In genomic region chr16:18842565-18842964, GRCh38 we compare ENCODE assay signal across 22 cellular contexts. TPM values are rescaled to one million over a fixed set of nuclear protein-coding genes. Genes with fewer than 3 reads are reported as not detected.
DNase-seq lines count a peak whose midpoint lies in the region; ATAC-seq and TF ChIP-seq lines count a peak whose summit lies in the region.
"Had no signal": no experiment of that assay in that cellular context is flagged by ENCODE, and none has a peak within 500 bp of the region (broad histone marks: within the 10 kb centered on the region; RNA-seq: fewer than 3 reads in every experiment).

No MANE protein-coding gene starts in this region.

- H3K27me3 ChIP-seq in liver (ENCODE audit: control insufficient read depth in 4 of 4, insufficient read depth in 4 of 4, low read length in 3 of 4) (no peaks in the 10 kb centered on the region), gastroesophageal sphincter (no peaks in the 10 kb centered on the region)
- H3K27me3 ChIP-seq: MG63, SJCRH30 had no signal

- no peaks in the 10 kb centered on the region for H3K9me3 ChIP-seq in liver (ENCODE audit: control insufficient read depth in 4 of 4, low read length in 3 of 4)
- no peaks in the 10 kb centered on the region for H3K9me3 ChIP-seq in gastroesophageal sphincter
- H3K9me3 ChIP-seq: MG63, SJCRH30 had no signal

- H3K4me3 ChIP-seq in liver (ENCODE audit: low read depth in 1 of 3, low read length in 3 of 3), result no peak overlapping the region
- H3K4me3 ChIP-seq in gastroesophageal sphincter, result no peak overlapping the region
- H3K4me3 ChIP-seq: MG63, SJCRH30 had no signal

- peaks cover 35% of the 10 kb centered on the region for H3K36me3 Mint-ChIP-seq in activated naive CD8-positive, alpha-beta T cell treated with anti-CD3 and anti-CD28 coated beads for 36 hours
- H3K36me3 Mint-ChIP-seq in activated naive CD8-positive, alpha-beta T cell treated with anti-CD3 and anti-CD28 coated beads, Interleukin-2, amount 50 U/mL, for 24 hours (ENCODE audit: low read depth), result peaks cover 74% of the 10 kb centered on the region
- H3K36me3 Mint-ChIP-seq in dendritic cell treated with granulocyte-macrophage colony-stimulating factor and Interleukin-4, amounts not matched to agents 40 ng/mL and 50 ng/mL, for 4 days (ENCODE audit: low read depth), result peaks cover 100% of the 10 kb centered on the region

- no peaks in the 10 kb centered on the region for H3K27me3 Mint-ChIP-seq in activated naive CD8-positive, alpha-beta T cell treated with anti-CD3 and anti-CD28 coated beads for 36 hours
- H3K27me3 Mint-ChIP-seq in activated naive CD8-positive, alpha-beta T cell treated with anti-CD3 and anti-CD28 coated beads, Interleukin-2, amount 50 U/mL, for 24 hours, result no peaks in the 10 kb centered on the region
- H3K27me3 Mint-ChIP-seq in dendritic cell treated with granulocyte-macrophage colony-stimulating factor and Interleukin-4, amounts not matched to agents 40 ng/mL and 50 ng/mL, for 4 days, result no peaks in the 10 kb centered on the region

- H3K4me3 Mint-ChIP-seq in activated naive CD8-positive, alpha-beta T cell treated with anti-CD3 and anti-CD28 coated beads for 36 hours, result no peak overlapping the region
- no peak overlapping the region for H3K4me3 Mint-ChIP-seq in activated naive CD8-positive, alpha-beta T cell treated with anti-CD3 and anti-CD28 coated beads, Interleukin-2, amount 50 U/mL, for 24 hours
- no peak overlapping the region for H3K4me3 Mint-ChIP-seq in dendritic cell treated with granulocyte-macrophage colony-stimulating factor and Interleukin-4, amounts not matched to agents 40 ng/mL and 50 ng/mL, for 4 days

- no peak for TF ChIP-seq RAD21 in liver (IDR thresholded peaks at IDR 0.05)

- peak overlapping the region; percentile 17 for H3K27ac Mint-ChIP-seq in activated naive CD8-positive, alpha-beta T cell treated with anti-CD3 and anti-CD28 coated beads for 36 hours
- H3K27ac Mint-ChIP-seq in activated naive CD8-positive, alpha-beta T cell treated with anti-CD3 and anti-CD28 coated beads, Interleukin-2, amount 50 U/mL, for 24 hours, result no peak overlapping the region
- peak overlapping the region; percentile 49 for H3K27ac Mint-ChIP-seq in dendritic cell treated with granulocyte-macrophage colony-stimulating factor and Interleukin-4, amounts not matched to agents 40 ng/mL and 50 ng/mL, for 4 days

- no peak overlapping the region for H3K9ac ChIP-seq in liver (ENCODE audit: low read depth in 1 of 2, low read length in 2 of 2)

- H3K4me1 ChIP-seq in liver (ENCODE audit: control insufficient read depth in 4 of 4, insufficient read depth in 4 of 4, low read length in 3 of 4) (peaks cover 2 to 15% (median 10%) of the 10 kb centered on the region in 4 donors), gastroesophageal sphincter (peaks cover 0 to 20% (median 0%) of the 10 kb centered on the region in 3 donors)
- H3K4me1 ChIP-seq: SJCRH30 had no signal

- H3K27ac ChIP-seq in liver (ENCODE audit: low read depth in 1 of 2, low read length in 2 of 2) (peak overlapping the region in 1 of 2 donors; percentile 19), gastroesophageal sphincter (no peak overlapping the region)
- H3K27ac ChIP-seq: SJCRH30 had no signal

- DNase-seq in activated naive CD8-positive, alpha-beta T cell treated with anti-CD3 and anti-CD28 coated beads for 36 hours, result no peak
- DNase-seq in activated naive CD8-positive, alpha-beta T cell treated with anti-CD3 and anti-CD28 coated beads, Interleukin-2, amount 50 U/mL, for 24 hours, result no peak
- no peak for DNase-seq in NCI-H2107 (lab: John Stamatoyannopoulos, UW)
- DNase-seq: GOT3; HCEC 1CT; IMR-90; KG1; MG63; NCI-H1105 treated with DMSO at 0.1 percent for 48 hours; NCI-H146; NCI-H2029; NCI-H446 treated with DMSO at 0.1 percent for 48 hours; NCI-H526; NCI-H82; NK-92 treated with Interleukin-12 subunit alpha and Interleukin-12 subunit beta, amount 100 ng/mL, for 24 hours; PC-3; SJCRH30 had no signal

- H3K4me1 Mint-ChIP-seq in activated naive CD8-positive, alpha-beta T cell treated with anti-CD3 and anti-CD28 coated beads for 36 hours, result peaks cover 6% of the 10 kb centered on the region
- peaks cover 8% of the 10 kb centered on the region for H3K4me1 Mint-ChIP-seq in activated naive CD8-positive, alpha-beta T cell treated with anti-CD3 and anti-CD28 coated beads, Interleukin-2, amount 50 U/mL, for 24 hours
- H3K4me1 Mint-ChIP-seq in dendritic cell treated with granulocyte-macrophage colony-stimulating factor and Interleukin-4, amounts not matched to agents 40 ng/mL and 50 ng/mL, for 4 days (ENCODE audit: low read depth), result no peaks in the 10 kb centered on the region

- WGBS in liver, result 57% methylated on average over 6 of the region's 6 CpGs
- 83 to 87% methylated on average over 4 of the region's 6 CpGs for WGBS in gastroesophageal sphincter (ENCODE audit: low coverage in 1 of 2), 2 donors

- TF ChIP-seq CTCF in liver (IDR thresholded peaks at IDR 0.05; ENCODE audit: low read depth, low read length, missing input control) (no peak), gastroesophageal sphincter (IDR thresholded peaks at IDR 0.05) (no peak)

- no peak for ATAC-seq in activated naive CD8-positive, alpha-beta T cell treated with anti-CD3 and anti-CD28 coated beads, Interleukin-2, amount 50 U/mL, for 24 hours
- ATAC-seq in gastroesophageal sphincter, result no peak
- ATAC-seq in HG02588 (IDR thresholded peaks at IDR 0.05; ENCODE audit: unreplicated experiment), result no peak
- ATAC-seq: PC-3, Right ventricle myocardium inferior had no signal

- H3K9me3 Mint-ChIP-seq in activated naive CD8-positive, alpha-beta T cell treated with anti-CD3 and anti-CD28 coated beads for 36 hours, result no peaks in the 10 kb centered on the region
- H3K9me3 Mint-ChIP-seq in activated naive CD8-positive, alpha-beta T cell treated with anti-CD3 and anti-CD28 coated beads, Interleukin-2, amount 50 U/mL, for 24 hours, result no peaks in the 10 kb centered on the region
- H3K9me3 Mint-ChIP-seq in dendritic cell treated with granulocyte-macrophage colony-stimulating factor and Interleukin-4, amounts not matched to agents 40 ng/mL and 50 ng/mL, for 4 days, result no peaks in the 10 kb centered on the region

- TF ChIP-seq POLR2A in gastroesophageal sphincter (IDR thresholded peaks at IDR 0.05), result no peak

- no peak for TF ChIP-seq EP300 in gastroesophageal sphincter (IDR thresholded peaks at IDR 0.05)

- intact Hi-C loops in dendritic cell treated with granulocyte-macrophage colony-stimulating factor and Interleukin-4, amounts not matched to agents 40 ng/mL and 50 ng/mL, for 4 days (cut with micrococcal nuclease), result no loop called here

- H3K36me3 ChIP-seq in liver (ENCODE audit: control insufficient read depth in 4 of 4, insufficient read depth in 3 of 4, low read depth in 1 of 4, low read length in 3 of 4) (peaks cover 12 to 59% (median 43%) of the 10 kb centered on the region in 4 donors), gastroesophageal sphincter (peaks cover 9 to 93% of the 10 kb centered on the region in 2 donors)

TF ChIP-seq in liver, 16 proteins besides CTCF, POLR2A, EP300 and RAD21:
- TF ChIP-seq YY1 (IDR thresholded peaks at IDR 0.05) (peak; percentile 11), HNF4A (conservative IDR thresholded peaks at IDR 0.05) (peak; percentile 68), FOXA2 (IDR thresholded peaks at IDR 0.05) (no peak), RXRA (IDR thresholded peaks at IDR 0.05) (peak; percentile 44 to 48), MAX (IDR thresholded peaks at IDR 0.05) (no peak)

RNA-seq across cellular contexts. Expression of gene ARL6IP1, which starts 41.2 kb away (rescaled TPM):
- 100 to 1,000 TPM; 102 to 105 TPM for total RNA-seq in activated naive CD8-positive, alpha-beta T cell treated with anti-CD3 and anti-CD28 coated beads for 36 hours
- total RNA-seq in liver (100 to 1,000 TPM; 222 to 260 TPM), gastroesophageal sphincter (100 to 1,000 TPM in 3 of 4 donors, 10 to 100 TPM in 1; 70.2 to 157 (median 112) TPM)
- polyA plus RNA-seq in liver, result 100 to 1,000 TPM in 1 of 2 donors, 10 to 100 TPM in 1; 99.0 to 146 TPM

RNA-seq across cellular contexts. Expression of gene RPS15A, which starts 52.4 kb away (rescaled TPM):
- total RNA-seq in activated naive CD8-positive, alpha-beta T cell treated with anti-CD3 and anti-CD28 coated beads for 36 hours, result 1,000 to 10,000 TPM; 1,879 to 1,890 TPM
- 1,000 to 10,000 TPM in 1 of 2 donors, 100 to 1,000 TPM in 1; 703 to 1,185 TPM for total RNA-seq in liver
- 1,000 to 10,000 TPM in 1 of 2 donors, 100 to 1,000 TPM in 1; 349 to 1,088 TPM for polyA plus RNA-seq in liver
- 1,000 to 10,000 TPM in 3 of 4 donors, 100 to 1,000 TPM in 1; 785 to 3,002 (median 2,111) TPM for total RNA-seq in gastroesophageal sphincter
